ENCODE assay signal across 20 cellular contexts in genomic region chr5:90484540-90484939, GRCh38.
"Had no signal": no experiment of that assay in that cellular context is flagged by ENCODE, and none has a peak within 500 bp of the region (broad histone marks: within the 10 kb centered on the region; RNA-seq: fewer than 3 reads in every experiment).

No MANE protein-coding gene starts in this region.

- H3K27me3 Mint-ChIP-seq: naive thymus-derived CD4-positive, alpha-beta T cell; stimulated activated memory B cell treated with anti-CD40 and anti-IgM and Interleukin-4, amounts not matched to agents 10 μg/mL and 1 μg/mL and 100 μg/mL, for 72 hours; stimulated activated naive CD8-positive, alpha-beta T cell treated with anti-CD3 and anti-CD28 coated beads, Interleukin-15, Interleukin-2, amounts not matched to agents 100 ng/mL and 50 ng/mL, for 24 hours had no signal

- H3K27ac ChIP-seq: epithelial cell of prostate, esophagus muscularis mucosa, foreskin keratinocyte, spleen, tibial artery, upper lobe of left lung, uterus had no signal

- H3K4me3 ChIP-seq: esophagus muscularis mucosa, lung, spleen, tibial artery, upper lobe of left lung, uterus had no signal

- H3K4me1 ChIP-seq: esophagus muscularis mucosa, foreskin keratinocyte, spleen, tibial artery, upper lobe of left lung, uterus had no signal

- ATAC-seq: foreskin keratinocyte; left colon; left ventricle myocardium superior; naive thymus-derived CD4-positive, alpha-beta T cell; sciatic nerve; stimulated activated memory B cell treated with anti-CD40 and anti-IgM and Interleukin-4, amounts not matched to agents 10 μg/mL and 1 μg/mL and 100 μg/mL, for 72 hours had no signal

- H3K4me3 Mint-ChIP-seq: naive thymus-derived CD4-positive, alpha-beta T cell; nephron progenitor cell; stimulated activated memory B cell treated with anti-CD40 and anti-IgM and Interleukin-4, amounts not matched to agents 10 μg/mL and 1 μg/mL and 100 μg/mL, for 72 hours; stimulated activated naive CD8-positive, alpha-beta T cell treated with anti-CD3 and anti-CD28 coated beads, Interleukin-15, Interleukin-2, amounts not matched to agents 100 ng/mL and 50 ng/mL, for 24 hours had no signal

- H3K27me3 ChIP-seq: esophagus muscularis mucosa, foreskin keratinocyte, spleen, tibial artery, upper lobe of left lung had no signal

- H3K36me3 ChIP-seq: esophagus muscularis mucosa, spleen, tibial artery, upper lobe of left lung, uterus had no signal

- H3K4me1 Mint-ChIP-seq: naive thymus-derived CD4-positive, alpha-beta T cell; nephron progenitor cell; stimulated activated memory B cell treated with anti-CD40 and anti-IgM and Interleukin-4, amounts not matched to agents 10 μg/mL and 1 μg/mL and 100 μg/mL, for 72 hours had no signal

- H3K9me3 ChIP-seq: esophagus muscularis mucosa, spleen, tibial artery, upper lobe of left lung, uterus had no signal

- H3K27ac Mint-ChIP-seq: naive thymus-derived CD4-positive, alpha-beta T cell; nephron progenitor cell; stimulated activated memory B cell treated with anti-CD40 and anti-IgM and Interleukin-4, amounts not matched to agents 10 μg/mL and 1 μg/mL and 100 μg/mL, for 72 hours; stimulated activated naive CD8-positive, alpha-beta T cell treated with anti-CD3 and anti-CD28 coated beads, Interleukin-15, Interleukin-2, amounts not matched to agents 100 ng/mL and 50 ng/mL, for 24 hours had no signal

- H3K9me3 Mint-ChIP-seq: naive thymus-derived CD4-positive, alpha-beta T cell; nephron progenitor cell; stimulated activated memory B cell treated with anti-CD40 and anti-IgM and Interleukin-4, amounts not matched to agents 10 μg/mL and 1 μg/mL and 100 μg/mL, for 72 hours; stimulated activated naive CD8-positive, alpha-beta T cell treated with anti-CD3 and anti-CD28 coated beads, Interleukin-15, Interleukin-2, amounts not matched to agents 100 ng/mL and 50 ng/mL, for 24 hours had no signal

- DNase-seq: effector memory CD4-positive, alpha-beta T cell; foreskin keratinocyte; left colon; left ventricle myocardium superior; mesenchymal stem cell; naive thymus-derived CD4-positive, alpha-beta T cell; nephron progenitor cell; spleen; stimulated activated CD4-positive, alpha-beta T cell treated with anti-CD3 and anti-CD28 coated beads, Interleukin-15, amount 100 ng/mL, for 24 hours; stimulated activated CD4-positive, alpha-beta T cell treated with anti-CD3 and anti-CD28 coated beads, Interleukin-1b, Interleukin-23, amount 100 ng/mL, for 48 hours; stimulated activated CD4-positive, alpha-beta T cell treated with anti-CD3 and anti-CD28 coated beads, Interleukin-4, amount 100 ng/mL, for 24 hours; tibial artery; upper lobe of left lung; uterus had no signal
